ENCODE assay signal across 18 cellular contexts in the genomic region with DNA sequence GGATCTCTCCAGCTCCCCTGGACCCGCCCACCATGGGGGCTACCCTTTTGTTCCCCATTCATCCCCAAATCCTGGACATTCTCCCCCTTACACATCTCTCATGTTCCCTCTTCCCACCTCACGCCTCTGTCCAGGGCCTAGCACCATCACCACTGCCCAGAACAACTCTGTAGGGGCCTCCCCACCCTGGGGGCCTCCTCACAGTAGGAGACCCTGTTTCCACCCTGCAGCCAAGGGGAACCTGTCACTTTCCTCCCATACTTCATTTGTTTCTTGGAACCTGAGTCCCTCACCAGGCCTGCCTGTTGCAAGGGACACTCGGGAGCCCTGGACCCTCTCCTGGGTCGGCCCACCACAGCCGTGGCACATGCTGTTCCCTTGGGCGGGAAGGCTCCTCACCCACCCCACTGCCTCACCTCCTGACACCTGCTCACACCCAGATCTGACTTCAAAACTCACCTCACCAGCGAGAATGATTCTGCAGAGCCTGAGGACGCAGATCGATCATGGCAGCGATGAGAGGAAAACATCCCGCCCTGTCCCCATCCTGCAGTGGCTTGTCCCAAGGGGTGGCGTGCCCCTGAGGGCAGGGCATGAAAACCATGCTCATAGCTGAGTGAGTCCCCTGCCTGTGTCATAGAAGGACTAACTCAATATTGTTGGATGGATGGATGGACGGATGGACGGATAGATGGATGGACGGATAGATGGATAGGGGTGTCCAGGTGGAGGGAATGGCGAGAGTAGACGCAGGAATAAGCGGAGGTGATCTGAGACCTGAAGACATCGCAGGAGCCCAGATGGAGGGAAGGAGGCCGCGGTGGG. TPM values are rescaled to one million over a fixed set of nuclear protein-coding genes. Genes with fewer than 3 reads are reported as not detected.
DNase-seq lines count a peak whose midpoint lies in the region; TF ChIP-seq lines count a peak whose summit lies in the region.
"Had no signal": no experiment of that assay in that cellular context is flagged by ENCODE, and none has a peak within 500 bp of the region (broad histone marks: within the 10 kb centered on the region; RNA-seq: fewer than 3 reads in every experiment).

No MANE protein-coding gene starts in this region.

- no peak overlapping the region for H3K18ac ChIP-seq in H9 (ENCODE audit: insufficient read length, low read depth, low read length)
- H3K18ac ChIP-seq in neuronal stem cell (ENCODE audit: low read length), result peak overlapping the region; percentile 6

- H2BK15ac ChIP-seq in H9 (ENCODE audit: low read depth, low read length) (no peak overlapping the region), neuronal stem cell (ENCODE audit: low read length) (no peak overlapping the region)

- H3K4me1 ChIP-seq in BLaER1, result peaks cover 77% of the 10 kb centered on the region
- no peaks in the 10 kb centered on the region for H3K4me1 ChIP-seq in H9 (ENCODE audit: insufficient read depth, low read length)
- no peaks in the 10 kb centered on the region for H3K4me1 ChIP-seq in iPS-15b (ENCODE audit: control insufficient read depth, insufficient read depth, low read length)
- peaks cover 5 to 11% of the 10 kb centered on the region in 2 donors for H3K4me1 ChIP-seq in neuronal stem cell (ENCODE audit: control insufficient read depth in 2 of 2, insufficient read depth in 1 of 2, low read depth in 1 of 2, low read length in 2 of 2)
- H3K4me1 ChIP-seq: HAP-1 had no signal

- no peak overlapping the region for H2BK5ac ChIP-seq in H9 (ENCODE audit: insufficient read length, low read length)
- no peak overlapping the region for H2BK5ac ChIP-seq in neuronal stem cell (ENCODE audit: low read length)

- H3K27me3 ChIP-seq in BLaER1 (no peaks in the 10 kb centered on the region), H9 (ENCODE audit: insufficient read depth, low read length) (no peaks in the 10 kb centered on the region), iPS-15b (ENCODE audit: control insufficient read depth, insufficient read depth, low read length) (no peaks in the 10 kb centered on the region), neuronal stem cell (ENCODE audit: control insufficient read depth in 3 of 3, insufficient read depth in 3 of 3, low read depth in 1 of 3, low read length in 3 of 3) (no peaks in the 10 kb centered on the region)

- H3K9ac ChIP-seq in BLaER1, result 0 out of 2 replicates have a peak overlapping the region, but pooled peaks have one; percentile 14
- H3K9ac ChIP-seq in H9 (ENCODE audit: extremely low read depth, insufficient read length, low read length), result no peak overlapping the region
- H3K9ac ChIP-seq in iPS-15b (ENCODE audit: low read depth, low read length), result peak overlapping the region; percentile 37
- no peak overlapping the region for H3K9ac ChIP-seq in neuronal stem cell (ENCODE audit: low read depth, low read length, poor library complexity)

- H3K36me3 ChIP-seq in BLaER1 (no peaks in the 10 kb centered on the region), iPS-15b (ENCODE audit: control insufficient read depth, insufficient read depth, low read length) (no peaks in the 10 kb centered on the region), neuronal stem cell (replicated peaks in 1 of 2; ENCODE audit: control insufficient read depth in 2 of 2, insufficient read depth in 2 of 2, low read length in 2 of 2) (no peaks in the 10 kb centered on the region)
- H3K36me3 ChIP-seq: HAP-1 had no signal

- peak overlapping the region; percentile 47; the same call in 1 of the 2 replicates for H3K14ac ChIP-seq in H9 (ENCODE audit: insufficient read depth, low read length)
- no peak overlapping the region for H3K14ac ChIP-seq in neuronal stem cell (ENCODE audit: low read length)

- H2AFZ ChIP-seq in H9 (ENCODE audit: low read length) (no peak overlapping the region), neuronal stem cell (ENCODE audit: low read length) (no peak overlapping the region)

- WGBS in H9 (ENCODE audit: extremely low coverage, insufficient read length, low lambda C conversion rate), result 100% methylated on average over 3 of the region's 21 CpGs
- WGBS in neuronal stem cell (ENCODE audit: extremely low coverage in 2 of 2, insufficient read length in 2 of 2, insufficient replicate concordance in 1 of 2), 2 donors, result 100% methylated on average over 3 of the region's 21 CpGs; no CpG with 5 or more reads in 1 of the 2 donors

- H2BK120ac ChIP-seq in H9 (ENCODE audit: low read depth, low read length, poor library complexity, severe bottlenecking), result no peak overlapping the region
- no peak overlapping the region for H2BK120ac ChIP-seq in neuronal stem cell (ENCODE audit: low read depth, low read length)

- no peak overlapping the region for H2AK5ac ChIP-seq in H9 (ENCODE audit: insufficient read length, low read length)
- H2AK5ac ChIP-seq in neuronal stem cell (ENCODE audit: low read depth, low read length), result no peak overlapping the region

- no peak overlapping the region for H3K56ac ChIP-seq in H9 (ENCODE audit: insufficient read length, low read depth, low read length)

- H4K91ac ChIP-seq in H9 (ENCODE audit: insufficient read length, low read depth, low read length), result no peak overlapping the region
- no peak overlapping the region for H4K91ac ChIP-seq in neuronal stem cell (ENCODE audit: low read depth, low read length, poor library complexity)

- peaks cover 12 to 14% of the 10 kb centered on the region in 2 experiments; a peak in 3 of 4 replicates for H3K4me1 Mint-ChIP-seq in H9

- no peaks in the 10 kb centered on the region for H4K20me1 ChIP-seq in BLaER1
- no peaks in the 10 kb centered on the region for H4K20me1 ChIP-seq in H9 (ENCODE audit: control insufficient read depth, insufficient read depth, insufficient read length)

- H3K23me2 ChIP-seq in H9 (ENCODE audit: insufficient read length, low read depth, low read length, poor library complexity, severe bottlenecking), result no peaks in the 10 kb centered on the region

- no peaks in the 10 kb centered on the region for H3K36me3 Mint-ChIP-seq in H9 (ENCODE audit: insufficient read depth in 1 of 3, low read depth in 3 of 3)

- no peak for TF ChIP-seq CTCF in H9 (conservative IDR thresholded peaks at IDR 0.05)

- peak overlapping the region; percentile 81 for H3K4me2 ChIP-seq in BLaER1
- H3K4me2 ChIP-seq in H9 (ENCODE audit: insufficient read depth, insufficient read length, low read length), result no peak overlapping the region
- no peak overlapping the region for H3K4me2 ChIP-seq in neuronal stem cell (ENCODE audit: insufficient read depth, low read length, poor library complexity, severe bottlenecking)

- no peak overlapping the region for H4K8ac ChIP-seq in H9 (replicated peaks; ENCODE audit: insufficient read length, low read depth, low read length)
- H4K8ac ChIP-seq in neuronal stem cell (ENCODE audit: low read depth, low read length), result no peak overlapping the region

- no peak overlapping the region for H2BK20ac ChIP-seq in H9 (ENCODE audit: low read depth, low read length, poor library complexity, severe bottlenecking)

- H3K9me3 Mint-ChIP-seq in H9, result no peaks in the 10 kb centered on the region; a peak in 1 of 5 replicates
- H3K9me3 Mint-ChIP-seq: CD4-positive, alpha-beta T cell had no signal

- DNase-seq in H9 (no peak), neuronal stem cell (ENCODE audit: low spot score) (no peak), AG20443 (ENCODE audit: low spot score) (no peak), A172 (ENCODE audit: low spot score) (no peak), hepatic stellate cell (ENCODE audit: low spot score) (no peak)
- DNase-seq: ACHN; CD4-positive, alpha-beta T cell; EL; NCI-H1105 treated with DMSO at 0.1 percent for 48 hours; NCI-H1694 treated with DMSO at 0.1 percent for 48 hours; NCI-H2107; NCI-H226; NCI-H526 treated with DMSO at 0.1 percent for 48 hours had no signal

- no peak overlapping the region for H3K23ac ChIP-seq in H9 (ENCODE audit: insufficient read length, low read depth, low read length)
- H3K23ac ChIP-seq in neuronal stem cell (ENCODE audit: low read depth, low read length, poor library complexity), result peak overlapping the region; percentile 21

- no peak overlapping the region for H3K4me3 ChIP-seq in BLaER1
- no peak overlapping the region for H3K4me3 ChIP-seq in iPS-15b (ENCODE audit: low read depth, low read length)
- H3K4me3 ChIP-seq in neuronal stem cell (ENCODE audit: low read length in 2 of 2), result no peak overlapping the region
- H3K4me3 ChIP-seq: HAP-1 had no signal

- no peaks in the 10 kb centered on the region for H3K79me1 ChIP-seq in H9 (ENCODE audit: insufficient read depth, low read depth, low read length, poor library complexity, severe bottlenecking)
- H3K79me1 ChIP-seq in neuronal stem cell (ENCODE audit: low read depth, low read length), result peaks cover 4% of the 10 kb centered on the region

- no peaks in the 10 kb centered on the region for H3K79me2 ChIP-seq in H9 (ENCODE audit: insufficient read depth, low read length)

- H2BK12ac ChIP-seq in H9 (ENCODE audit: insufficient read length, low read depth, low read length) (no peak overlapping the region), neuronal stem cell (ENCODE audit: low read length) (no peak overlapping the region)

- no peak overlapping the region for H4K5ac ChIP-seq in H9 (ENCODE audit: insufficient read length, low read depth, low read length)

- H3K27ac ChIP-seq in BLaER1, result peak overlapping the region; percentile 34
- no peak overlapping the region for H3K27ac ChIP-seq in H9 (ENCODE audit: insufficient read length, low read depth, low read length)
- no peak overlapping the region for H3K27ac ChIP-seq in neuronal stem cell (replicated peaks; ENCODE audit: low read length)

- no peak overlapping the region for H3K27ac Mint-ChIP-seq in H9
- H3K27ac Mint-ChIP-seq: CD4-positive, alpha-beta T cell had no signal

- H3K9me3 ChIP-seq in BLaER1 (no peaks in the 10 kb centered on the region), H9 (ENCODE audit: control insufficient read depth, low read depth, low read length) (no peaks in the 10 kb centered on the region), iPS-15b (ENCODE audit: control insufficient read depth, insufficient read depth, low read length) (no peaks in the 10 kb centered on the region), neuronal stem cell (replicated peaks in 1 of 2; ENCODE audit: control insufficient read depth in 2 of 2, insufficient read depth in 1 of 2, low read depth in 1 of 2, low read length in 2 of 2) (no peaks in the 10 kb centered on the region)
- H3K9me3 ChIP-seq: HAP-1 had no signal

- H3K4ac ChIP-seq in H9 (ENCODE audit: low read depth, low read length), result no peak overlapping the region
- no peak overlapping the region for H3K4ac ChIP-seq in neuronal stem cell (ENCODE audit: low read length)

- no peak overlapping the region for H3K4me3 Mint-ChIP-seq in H9
- H3K4me3 Mint-ChIP-seq: CD4-positive, alpha-beta T cell had no signal

- H3T11ph ChIP-seq in H9 (ENCODE audit: low read length), result no peak overlapping the region

- H3K27me3 Mint-ChIP-seq in H9 (ENCODE audit: low read depth), result peaks cover 14% of the 10 kb centered on the region

RNA-seq across cellular contexts. Expression of a gene that starts 6.8 kb away (rescaled TPM):
- 5.7 and 6.8 TPM in 2 replicates for total RNA-seq in H9 (2021)
- 1.2 TPM for polyA plus RNA-seq in neuronal stem cell (2013, experiment 1 of 2)
- polyA plus RNA-seq in neuronal stem cell (2013, experiment 2 of 2), result 0.90 TPM
- total RNA-seq in A172 (2014; rRNA removed; shearing (Covaris generic)), result not detected in 2 replicates
- total RNA-seq: HT1080, LHCN-M2 had no signal

RNA-seq across cellular contexts. Expression of a gene that starts 26.2 kb away (rescaled TPM):
- 19.6 and 20.0 TPM in 2 replicates for total RNA-seq in H9 (2021)
- 17.1 TPM for polyA plus RNA-seq in neuronal stem cell (2013, experiment 1 of 2)
- 17.1 TPM for polyA plus RNA-seq in neuronal stem cell (2013, experiment 2 of 2)
- 6.4 and 9.9 TPM in 2 replicates for total RNA-seq in A172 (2014; rRNA removed; shearing (Covaris generic))

Comparison
In these comparisons a context has a peak if more than half of its experiments do, and no peak if none do; other contexts are left out.
1. H3K9ac ChIP-seq: peak in BLaER1 (single experiment) and iPS-15b (single experiment); none in H9 (single experiment) and neuronal stem cell (single experiment).